1 cellular context compared by ENCODE assay signal in genomic region chr3:119130291-119130690, GRCh38.
TF ChIP-seq lines count a peak whose summit lies in the region.

No MANE protein-coding gene starts in this region.

TF ChIP-seq in HepG2, 621 proteins besides CTCF, POLR2A, EP300 and RAD21:
- TF ChIP-seq, protein P1, sequence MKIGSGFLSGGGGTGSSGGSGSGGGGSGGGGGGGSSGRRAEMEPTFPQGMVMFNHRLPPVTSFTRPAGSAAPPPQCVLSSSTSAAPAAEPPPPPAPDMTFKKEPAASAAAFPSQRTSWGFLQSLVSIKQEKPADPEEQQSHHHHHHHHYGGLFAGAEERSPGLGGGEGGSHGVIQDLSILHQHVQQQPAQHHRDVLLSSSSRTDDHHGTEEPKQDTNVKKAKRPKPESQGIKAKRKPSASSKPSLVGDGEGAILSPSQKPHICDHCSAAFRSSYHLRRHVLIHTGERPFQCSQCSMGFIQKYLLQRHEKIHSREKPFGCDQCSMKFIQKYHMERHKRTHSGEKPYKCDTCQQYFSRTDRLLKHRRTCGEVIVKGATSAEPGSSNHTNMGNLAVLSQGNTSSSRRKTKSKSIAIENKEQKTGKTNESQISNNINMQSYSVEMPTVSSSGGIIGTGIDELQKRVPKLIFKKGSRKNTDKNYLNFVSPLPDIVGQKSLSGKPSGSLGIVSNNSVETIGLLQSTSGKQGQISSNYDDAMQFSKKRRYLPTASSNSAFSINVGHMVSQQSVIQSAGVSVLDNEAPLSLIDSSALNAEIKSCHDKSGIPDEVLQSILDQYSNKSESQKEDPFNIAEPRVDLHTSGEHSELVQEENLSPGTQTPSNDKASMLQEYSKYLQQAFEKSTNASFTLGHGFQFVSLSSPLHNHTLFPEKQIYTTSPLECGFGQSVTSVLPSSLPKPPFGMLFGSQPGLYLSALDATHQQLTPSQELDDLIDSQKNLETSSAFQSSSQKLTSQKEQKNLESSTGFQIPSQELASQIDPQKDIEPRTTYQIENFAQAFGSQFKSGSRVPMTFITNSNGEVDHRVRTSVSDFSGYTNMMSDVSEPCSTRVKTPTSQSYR (CRISPR knock-in tag; IDR thresholded peaks at IDR 0.05; ENCODE audit: borderline replicate concordance), result peak; percentile 77
